Comparison of ENCODE assay signal across 28 cellular contexts in the genomic region with DNA sequence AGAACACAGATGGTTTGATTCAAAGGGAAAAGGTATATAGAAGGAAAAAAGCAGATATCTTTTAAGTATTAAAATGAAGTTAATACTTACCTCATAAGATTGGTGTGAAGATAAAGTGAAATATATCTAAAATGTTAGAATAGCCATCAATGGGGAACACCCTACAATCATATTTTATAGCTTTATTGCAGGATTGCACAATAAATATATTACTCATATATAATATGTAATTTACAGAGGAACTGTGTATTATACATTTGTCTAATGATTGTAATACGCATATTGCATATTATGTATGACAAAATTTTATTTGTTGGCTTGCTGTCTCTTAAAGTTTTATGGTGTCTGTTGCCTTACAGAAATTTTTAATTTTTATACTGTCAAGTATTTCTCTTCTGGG.
"Had no signal": no experiment of that assay in that cellular context is flagged by ENCODE, and none has a peak within 500 bp of the region (broad histone marks: within the 10 kb centered on the region; RNA-seq: fewer than 3 reads in every experiment).

No MANE protein-coding gene starts in this region.

- H3K4me1 ChIP-seq: ascending aorta, breast epithelium, esophagus squamous epithelium had no signal

- H3K4me3 ChIP-seq: ascending aorta, breast epithelium, cardiac muscle cell, colonic mucosa, esophagus squamous epithelium had no signal

- H3K9me3 ChIP-seq: ascending aorta, breast epithelium, colonic mucosa, esophagus squamous epithelium had no signal

- DNase-seq: activated CD4-positive, alpha-beta memory T cell treated with anti-CD3 and anti-CD28 coated beads, Interleukin-2, amount 10 ng/mL, durations not matched to agents 7 days and 5 days; activated CD4-positive, alpha-beta T cell treated with anti-CD3 and anti-CD28 coated beads for 1 hour; activated CD4-positive, alpha-beta T cell treated with anti-CD3 and anti-CD28 coated beads for 4 hours; activated CD4-positive, alpha-beta T cell treated with anti-CD3 and anti-CD28 coated beads, Interleukin-2, amount 10 ng/mL, durations not matched to agents 7 days and 5 days; activated CD4-positive, alpha-beta T cell treated with anti-CD3 and anti-CD28 coated beads, Interleukin-2, amount 50 U/mL, for 4 hours; activated CD8-positive, alpha-beta memory T cell treated with anti-CD3 and anti-CD28 coated beads, Interleukin-2, amount 50 U/mL, for 48 hours; activated gamma-delta T cell; activated naive CD4-positive, alpha-beta T cell; activated naive CD4-positive, alpha-beta T cell treated with anti-CD3 and anti-CD28 coated beads, Interleukin-2, amount 10 ng/mL, durations not matched to agents 7 days and 5 days; activated naive CD8-positive, alpha-beta T cell treated with anti-CD3 and anti-CD28 coated beads, Interleukin-2, amount 10 ng/mL, durations not matched to agents 7 days and 5 days; activated T-cell treated with anti-CD3 and anti-CD28 coated beads for 4 hours; activated T-cell treated with anti-CD3 and anti-CD28 coated beads, Interleukin-2, amount 50 U/mL, for 24 hours; activated T-cell treated with anti-CD3 and anti-CD28 coated beads, Interleukin-2, amount 50 U/mL, for 72 hours; central memory CD4-positive, alpha-beta T cell; cerebellar nuclear complex; colonic mucosa; effector CD8-positive, alpha-beta T cell; esophagus squamous epithelium; foreskin melanocyte; head of caudate nucleus; T-helper 2 cell had no signal

- H3K36me3 ChIP-seq: ascending aorta, breast epithelium, cardiac muscle cell, colonic mucosa had no signal

- ATAC-seq: activated naive CD4-positive, alpha-beta T cell treated with anti-CD3 and anti-CD28 coated beads, Interleukin-2, amount 50 U/mL, for 72 hours; activated T-cell treated with anti-CD3 and anti-CD28 coated beads, Interleukin-2, amount 50 U/mL, for 72 hours; WTC11 had no signal

- FAIRE-seq: endometrium, endothelial cell of umbilical vein had no signal
